Comparison of ENCODE assay signal across 8 cellular contexts in genomic region chr14:24171422-24172260, GRCh38. TPM values are rescaled to one million over a fixed set of nuclear protein-coding genes. Genes with fewer than 3 reads are reported as not detected.
DNase-seq lines count a peak whose midpoint lies in the region; ATAC-seq and TF ChIP-seq lines count a peak whose summit lies in the region.

A gene with protein sequence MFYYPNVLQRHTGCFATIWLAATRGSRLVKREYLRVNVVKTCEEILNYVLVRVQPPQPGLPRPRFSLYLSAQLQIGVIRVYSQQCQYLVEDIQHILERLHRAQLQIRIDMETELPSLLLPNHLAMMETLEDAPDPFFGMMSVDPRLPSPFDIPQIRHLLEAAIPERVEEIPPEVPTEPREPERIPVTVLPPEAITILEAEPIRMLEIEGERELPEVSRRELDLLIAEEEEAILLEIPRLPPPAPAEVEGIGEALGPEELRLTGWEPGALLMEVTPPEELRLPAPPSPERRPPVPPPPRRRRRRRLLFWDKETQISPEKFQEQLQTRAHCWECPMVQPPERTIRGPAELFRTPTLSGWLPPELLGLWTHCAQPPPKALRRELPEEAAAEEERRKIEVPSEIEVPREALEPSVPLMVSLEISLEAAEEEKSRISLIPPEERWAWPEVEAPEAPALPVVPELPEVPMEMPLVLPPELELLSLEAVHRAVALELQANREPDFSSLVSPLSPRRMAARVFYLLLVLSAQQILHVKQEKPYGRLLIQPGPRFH (plus strand): TSS chr14:24172080. CDS start chr14:24172553, 473 bp downstream.

- peak; percentile 83 for ATAC-seq in GM21423 (IDR thresholded peaks at IDR 0.05; ENCODE audit: unreplicated experiment)
- ATAC-seq in right lobe of liver, result peak; percentile 52 to 66 (median 65)

- H3K27ac Mint-ChIP-seq in dendritic cell treated with granulocyte-macrophage colony-stimulating factor and Interleukin-4, amounts not matched to agents 40 ng/mL and 50 ng/mL, for 4 days, result peak within 1 kb of the TSS; percentile 61

- DNase-seq in COLO668 (lab: John Stamatoyannopoulos, UW; ENCODE audit: unreplicated experiment), result peak; percentile 99
- DNase-seq in NCI-H1092 treated with DMSO at 0.1 percent for 48 hours (lab: John Stamatoyannopoulos, UW), result peak; percentile 96
- DNase-seq in activated CD4-positive, alpha-beta T cell treated with anti-CD3 and anti-CD28 coated beads, Interleukin-2, amount 50 U/mL, for 24 hours (ENCODE audit: low read depth in 1 of 2, low spot score in 1 of 2), result peak; percentile 38 to 51
- DNase-seq in right lobe of liver, result peak in 2 of 3 donors; percentile 46 to 70
- peak; percentile 29 to 41 (median 31) for DNase-seq in stimulated activated CD4-positive, alpha-beta T cell treated with anti-CD3 and anti-CD28 coated beads, TNF-alpha, amount 100 ng/mL, for 1 hour (ENCODE audit: low read depth in 3 of 3, low spot score in 1 of 3)
- DNase-seq in PC-9, result no peak

- no peak within 1 kb of the TSS for H3K4me2 ChIP-seq in PC-9

- H3K27ac ChIP-seq in right lobe of liver, result no peak within 1 kb of the TSS
- no peak within 1 kb of the TSS for H3K27ac ChIP-seq in PC-9

- POLR2A ChIA-PET in PC-9 (lab: Charles Lee; ENCODE audit: unreplicated experiment), result no interaction called here

- TF ChIP-seq POLR2A in right lobe of liver (IDR thresholded peaks at IDR 0.05), result no peak

- H3K79me2 ChIP-seq in PC-9 (ENCODE audit: low read depth), result no peaks in the 10 kb centered on the region

- BruUV-seq in PC-9 (replicated peaks; lab: Mats Ljungman, UMichigan), result no TSS peak

- H3K9me3 ChIP-seq in right lobe of liver, result no peaks in the 10 kb centered on the region
- no peaks in the 10 kb centered on the region for H3K9me3 ChIP-seq in PC-9 (ENCODE audit: insufficient read depth, low read depth)

- H3K9me2 ChIP-seq in PC-9 (ENCODE audit: insufficient read depth), result no peaks in the 10 kb centered on the region

- TF ChIP-seq CTCF in right lobe of liver (IDR thresholded peaks at IDR 0.05) (no peak), PC-9 (conservative IDR thresholded peaks at IDR 0.05) (no peak)

- WGBS in right lobe of liver (ENCODE audit: insufficient coverage, low coverage, low lambda C conversion rate, missing lambda C conversion rate), result 58% methylated on average over 11 of the region's 63 CpGs

- H3F3A ChIP-seq in PC-9 (ENCODE audit: insufficient read depth, low read depth), result no peaks in the 10 kb centered on the region; the same call in 1 of the 2 replicates

- H3K9me3 Mint-ChIP-seq in dendritic cell treated with granulocyte-macrophage colony-stimulating factor and Interleukin-4, amounts not matched to agents 40 ng/mL and 50 ng/mL, for 4 days, result no peaks in the 10 kb centered on the region

- H3K36me3 Mint-ChIP-seq in dendritic cell treated with granulocyte-macrophage colony-stimulating factor and Interleukin-4, amounts not matched to agents 40 ng/mL and 50 ng/mL, for 4 days (ENCODE audit: low read depth), result peaks cover 96% of the 10 kb centered on the region

- H3K4me3 ChIP-seq in right lobe of liver, result no peak within 1 kb of the TSS
- no peak within 1 kb of the TSS for H3K4me3 ChIP-seq in PC-9

- H3K27me3 Mint-ChIP-seq in dendritic cell treated with granulocyte-macrophage colony-stimulating factor and Interleukin-4, amounts not matched to agents 40 ng/mL and 50 ng/mL, for 4 days, result peaks cover 13% of the 10 kb centered on the region

- H4K20me1 ChIP-seq in PC-9 (ENCODE audit: insufficient read depth), result no peaks in the 10 kb centered on the region

- H3K4me1 ChIP-seq in right lobe of liver, result no peaks in the 10 kb centered on the region
- H3K4me1 ChIP-seq in PC-9 (replicated peaks; ENCODE audit: insufficient read depth), result no peaks in the 10 kb centered on the region

- H3K4me1 Mint-ChIP-seq in dendritic cell treated with granulocyte-macrophage colony-stimulating factor and Interleukin-4, amounts not matched to agents 40 ng/mL and 50 ng/mL, for 4 days (ENCODE audit: low read depth), result peaks cover 37% of the 10 kb centered on the region

- CTCF ChIA-PET in PC-9 (lab: Charles Lee), result no interaction called here

- no peak within 1 kb of the TSS for H2AFZ ChIP-seq in PC-9

- H3K4me3 Mint-ChIP-seq in dendritic cell treated with granulocyte-macrophage colony-stimulating factor and Interleukin-4, amounts not matched to agents 40 ng/mL and 50 ng/mL, for 4 days, result peak within 1 kb of the TSS; percentile 65

- H3K27me3 ChIP-seq in right lobe of liver, result no peaks in the 10 kb centered on the region
- H3K27me3 ChIP-seq in PC-9 (ENCODE audit: insufficient read depth, low read depth), result no peaks in the 10 kb centered on the region

- peaks cover 0 to 5% (median 2%) of the 10 kb centered on the region in 4 donors for H3K36me3 ChIP-seq in right lobe of liver
- H3K36me3 ChIP-seq in PC-9 (ENCODE audit: low read depth), result no peaks in the 10 kb centered on the region

- intact Hi-C loops in dendritic cell treated with granulocyte-macrophage colony-stimulating factor and Interleukin-4, amounts not matched to agents 40 ng/mL and 50 ng/mL, for 4 days (cut with micrococcal nuclease), result no loop called here
- intact Hi-C loops in right lobe of liver (cut with DNase I) (no loop called here), PC-9 (cut with micrococcal nuclease; ENCODE audit: unreplicated experiment) (no loop called here)

RNA-seq across cellular contexts. Expression of the gene that starts here (rescaled TPM):
- total RNA-seq in right lobe of liver (1 to 10 TPM; 1.6 to 7.4 (median 3.4) TPM), PC-9 (2021) (6.5 and 8.3 TPM in 2 replicates)

Comparison
In these comparisons a context has a peak if more than half of its experiments do, and no peak if none do; other contexts are left out.
1. DNase-seq: peak in COLO668 (single experiment), NCI-H1092 treated with DMSO at 0.1 percent for 48 hours (single experiment), activated CD4-positive, alpha-beta T cell treated with anti-CD3 and anti-CD28 coated beads, Interleukin-2, amount 50 U/mL, for 24 hours (2 of 2), right lobe of liver (2 of 3) and stimulated activated CD4-positive, alpha-beta T cell treated with anti-CD3 and anti-CD28 coated beads, TNF-alpha, amount 100 ng/mL, for 1 hour (3 of 3); none in PC-9 (0 of 2).